ENCODE assay signal across 16 cellular contexts in the genomic region with DNA sequence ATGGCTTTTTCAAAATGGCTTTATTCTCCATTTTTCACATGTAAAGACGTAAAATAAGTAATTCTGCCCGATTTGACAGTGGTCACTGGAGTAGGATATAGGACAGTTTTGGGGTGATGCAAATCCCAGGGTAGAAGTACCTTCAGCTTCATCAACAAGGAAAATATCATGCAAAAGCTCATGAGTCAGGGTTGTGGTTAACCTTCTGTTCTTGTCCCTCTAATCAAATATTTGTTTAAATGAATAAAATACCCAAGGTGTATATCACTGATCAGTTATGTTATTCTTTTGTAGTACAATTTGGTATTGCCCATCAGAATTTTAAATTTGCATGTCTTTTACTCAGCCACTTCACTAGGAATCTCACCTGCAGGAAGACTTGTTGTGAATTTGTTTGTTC. TPM values are rescaled to one million over a fixed set of nuclear protein-coding genes. Genes with fewer than 3 reads are reported as not detected.
DNase-seq lines count a peak whose midpoint lies in the region; ATAC-seq and TF ChIP-seq lines count a peak whose summit lies in the region.
"Had no signal": no experiment of that assay in that cellular context is flagged by ENCODE, and none has a peak within 500 bp of the region (broad histone marks: within the 10 kb centered on the region; RNA-seq: fewer than 3 reads in every experiment).

No MANE protein-coding gene starts in this region.

- no peak overlapping the region for H2AK5ac ChIP-seq in IMR-90 (ENCODE audit: low read depth, low read length)

- H3K56ac ChIP-seq in IMR-90 (ENCODE audit: extremely low read depth, insufficient read depth, low read length): no peak overlapping the region

- H3K36me3 ChIP-seq in IMR-90 (ENCODE audit: control insufficient read depth, insufficient read depth, low read length) (no peaks in the 10 kb centered on the region), endodermal cell (ENCODE audit: control insufficient read depth, insufficient read depth, low read length) (no peaks in the 10 kb centered on the region)
- H3K36me3 ChIP-seq: BE2C had no signal

- no peak overlapping the region for H2BK120ac ChIP-seq in IMR-90 (ENCODE audit: low read depth, low read length)

- in situ Hi-C loops in IMR-90 (cut with MboI; ENCODE audit: low sequenced_read_pairs): no loop called here

- no peaks in the 10 kb centered on the region for H3K9me3 ChIP-seq in IMR-90 (ENCODE audit: control insufficient read depth, insufficient read depth, low read length)
- peaks cover 15% of the 10 kb centered on the region for H3K9me3 ChIP-seq in endodermal cell (ENCODE audit: control insufficient read depth, low read length)
- H3K9me3 ChIP-seq: A549, BE2C had no signal

- no peak overlapping the region for H3K4me2 ChIP-seq in IMR-90 (ENCODE audit: low read depth, low read length)
- H3K4me2 ChIP-seq: A549 had no signal

- H4K91ac ChIP-seq in IMR-90 (ENCODE audit: insufficient read depth, low read depth, low read length): no peak overlapping the region

- no TSS peak for BruUV-seq in IMR-90 (replicated peaks; lab: Mats Ljungman, UMichigan)

- POLR2A ChIA-PET in IMR-90 (lab: Charles Lee; ENCODE audit: unreplicated experiment): no interaction called here

- TF ChIP-seq CTCF in IMR-90 (conservative IDR thresholded peaks at IDR 0.05; ENCODE audit: low read depth, low read length) (no peak), endodermal cell (conservative IDR thresholded peaks at IDR 0.05) (no peak)

- intact Hi-C loops in IMR-90 (cut with micrococcal nuclease): no loop called here

- H4K20me1 ChIP-seq in IMR-90 (ENCODE audit: insufficient read depth, low read length): no peaks in the 10 kb centered on the region

- peaks cover 20% of the 10 kb centered on the region for H3K36me3 Mint-ChIP-seq in endodermal cell (ENCODE audit: low read depth)
- H3K36me3 Mint-ChIP-seq: CD4-positive, alpha-beta memory T cell had no signal

- H2BK15ac ChIP-seq in IMR-90 (ENCODE audit: low read depth, low read length): no peak overlapping the region

- no peak overlapping the region for H2AFZ ChIP-seq in IMR-90 (replicated peaks; ENCODE audit: low read length, poor library complexity)

- dilution Hi-C loops in IMR-90 (cut with HindIII; ENCODE audit: low sequenced_read_pairs, unreplicated experiment): no loop called here

- no peaks in the 10 kb centered on the region for H3K27me3 ChIP-seq in IMR-90 (ENCODE audit: control insufficient read depth, insufficient read depth, low read length)
- H3K27me3 ChIP-seq in endodermal cell (ENCODE audit: control insufficient read depth, insufficient read depth, low read length, poor library complexity, severe bottlenecking): no peaks in the 10 kb centered on the region
- H3K27me3 ChIP-seq: BE2C had no signal

- no peak overlapping the region for H2BK20ac ChIP-seq in IMR-90 (ENCODE audit: low read depth, low read length)

- H4K8ac ChIP-seq in IMR-90 (ENCODE audit: low read depth in 2 of 2, low read length in 2 of 2): no peak overlapping the region

- no peak overlapping the region for H3K18ac ChIP-seq in IMR-90 (ENCODE audit: low read depth, low read length)

- H3K27ac ChIP-seq in IMR-90 (ENCODE audit: insufficient read depth, low read length) (no peak overlapping the region), endodermal cell (ENCODE audit: low read depth, low read length) (no peak overlapping the region)
- H3K27ac ChIP-seq: A549, C4-2B, HL-60 had no signal

- no peak overlapping the region for H4K5ac ChIP-seq in IMR-90 (ENCODE audit: low read depth, low read length)

- peaks cover 22% of the 10 kb centered on the region for H3K9me3 Mint-ChIP-seq in endodermal cell

- H3K27ac Mint-ChIP-seq in endodermal cell: peak overlapping the region; percentile 28
- H3K27ac Mint-ChIP-seq: CD4-positive, alpha-beta memory T cell had no signal

- H3K4me3 ChIP-seq in IMR-90 (ENCODE audit: insufficient read depth, low read depth, low read length): no peak overlapping the region
- H3K4me3 ChIP-seq in endodermal cell (ENCODE audit: low read length): no peak overlapping the region
- H3K4me3 ChIP-seq: A549, K562 had no signal

- H3K9me1 ChIP-seq in IMR-90 (ENCODE audit: insufficient read depth, low read length): no peaks in the 10 kb centered on the region

- peaks cover 27 to 35% of the 10 kb centered on the region in 2 experiments; a peak in 3 of 4 replicates for H3K79me1 ChIP-seq in IMR-90 (ENCODE audit: low read depth in 1 of 2, low read length in 2 of 2)

- WGBS in IMR-90 (ENCODE audit: extremely low coverage in 2 of 2, insufficient read length in 1 of 2), 2 experiments: no CpG with 5 or more reads among the region's 2 CpGs
- WGBS in endodermal cell (ENCODE audit: insufficient coverage in 1 of 2, insufficient read length in 1 of 2), 2 experiments: 75 to 90% methylated on average over 2 of the region's 2 CpGs

- no peak overlapping the region for H2AK9ac ChIP-seq in IMR-90 (replicated peaks; ENCODE audit: low read depth, low read length, poor library complexity)

- no peak overlapping the region for H3K23ac ChIP-seq in IMR-90 (ENCODE audit: low read depth, low read length)

- H3K4me3 Mint-ChIP-seq in endodermal cell: no peak overlapping the region
- H3K4me3 Mint-ChIP-seq: CD4-positive, alpha-beta memory T cell had no signal

- H3K14ac ChIP-seq in IMR-90 (replicated peaks; ENCODE audit: low read depth, low read length): no peak overlapping the region

- no peak for TF ChIP-seq RAD21 in IMR-90 (IDR thresholded peaks at IDR 0.05; ENCODE audit: low read length)

- H3K4me1 ChIP-seq in IMR-90 (ENCODE audit: control insufficient read depth, insufficient read depth, low read length) (no peaks in the 10 kb centered on the region), endodermal cell (ENCODE audit: control insufficient read depth, insufficient read depth, low read length) (no peaks in the 10 kb centered on the region)
- H3K4me1 ChIP-seq: A549, BE2C had no signal

- no peak overlapping the region for H3K4ac ChIP-seq in IMR-90 (ENCODE audit: low read depth, low read length)

- H2BK5ac ChIP-seq in IMR-90 (ENCODE audit: low read depth, low read length, poor library complexity, severe bottlenecking): no peak overlapping the region

- DNase-seq in IMR-90 (peak; percentile 16), endodermal cell (no peak), iris pigment epithelial cell (ENCODE audit: low read depth) (peak; percentile 53), NCI-H1436 treated with DMSO at 0.1 percent for 48 hours (lab: John Stamatoyannopoulos, UW) (no peak), NCI-H1092 treated with DMSO at 0.1 percent for 48 hours (lab: John Stamatoyannopoulos, UW) (no peak), DMS53 treated with DMSO at 0.1 percent for 48 hours (lab: John Stamatoyannopoulos, UW; ENCODE audit: unreplicated experiment) (no peak)
- DNase-seq: BE2C; CD4-positive, alpha-beta memory T cell; DMS79 treated with DMSO at 0.1 percent for 48 hours; EL; GDM1 had no signal

- CTCF ChIA-PET in IMR-90 (lab: Yijun Ruan, JAX): no interaction called here

- H3K4me1 Mint-ChIP-seq in endodermal cell: peaks cover 27% of the 10 kb centered on the region
- H3K4me1 Mint-ChIP-seq: CD4-positive, alpha-beta memory T cell had no signal

- no peaks in the 10 kb centered on the region for H3K27me3 Mint-ChIP-seq in endodermal cell (ENCODE audit: insufficient read depth)
- H3K27me3 Mint-ChIP-seq: CD4-positive, alpha-beta memory T cell had no signal

- H3K9ac ChIP-seq in IMR-90 (ENCODE audit: low read depth, low read length) (no peak overlapping the region), endodermal cell (ENCODE audit: extremely low read depth, low read length, poor library complexity, severe bottlenecking) (no peak overlapping the region)

- no peak for TF ChIP-seq POLR2A in IMR-90 (IDR thresholded peaks at IDR 0.05; ENCODE audit: low read depth, low read length)

- no peak for ATAC-seq in IMR-90 (ENCODE audit: low read depth)
- no peak for ATAC-seq in GM21576 (IDR thresholded peaks at IDR 0.05; ENCODE audit: unreplicated experiment)
- ATAC-seq: A549, K562 had no signal

TF ChIP-seq in IMR-90, 13 proteins besides CTCF, POLR2A, EP300 and RAD21:
- TF ChIP-seq CHD1 (IDR thresholded peaks at IDR 0.05; ENCODE audit: low read depth, low read length): no peak
- TF ChIP-seq MAFK (IDR thresholded peaks at IDR 0.05; ENCODE audit: low read depth, low read length): no peak

RNA-seq across cellular contexts. Expression of a gene that starts 40.0 kb away (rescaled TPM):
- total RNA-seq in IMR-90 (2012; rRNA removed): 4.1 and 4.4 TPM in 2 replicates
- polyA plus RNA-seq in IMR-90 (2012; rRNA removed): 10.2 and 11.2 TPM in 2 replicates
- 8.3 and 11.5 TPM in 2 replicates for polyA plus RNA-seq in IMR-90 (2012; cell fraction: cytosol; rRNA removed)
- 35.0 and 54.6 TPM in 2 replicates for polyA plus RNA-seq in IMR-90 (2012; cell fraction: nucleus; rRNA removed; ENCODE audit: low replicate concordance)
- total RNA-seq in endodermal cell: 10 to 100 TPM; 12.9 to 13.2 TPM
- polyA plus RNA-seq in endodermal cell (2013, experiment 1 of 2): 19.4 TPM
- polyA plus RNA-seq in endodermal cell (2013, experiment 2 of 2): 19.3 TPM
- total RNA-seq: CD4-positive, alpha-beta memory T cell had no signal
- polyA plus RNA-seq: CD4-positive, alpha-beta memory T cell had no signal

Comparison
In these comparisons a context has a peak if more than half of its experiments do, and no peak if none do; other contexts are left out.
1. DNase-seq: peak in IMR-90 (single experiment) and iris pigment epithelial cell (single experiment); none in endodermal cell (single experiment), NCI-H1436 treated with DMSO at 0.1 percent for 48 hours (single experiment), NCI-H1092 treated with DMSO at 0.1 percent for 48 hours (single experiment) and DMS53 treated with DMSO at 0.1 percent for 48 hours (single experiment).